In genomic region chr17:2711608-2712299, GRCh38 we compare ENCODE assay signal across 8 cellular contexts. TPM values are rescaled to one million over a fixed set of nuclear protein-coding genes. Genes with fewer than 3 reads are reported as not detected.
DNase-seq lines count a peak whose midpoint lies in the region; ATAC-seq, FAIRE-seq and TF ChIP-seq lines count a peak whose summit lies in the region.

CLUH (minus strand) TSS chr17:2711764; CDS start chr17:2711661, 103 bp downstream.

- in situ Hi-C loops in ACHN (cut with HindIII; ENCODE audit: low pct_ligation_motif_present, low pct_unique_long_range_greater_than_20kb, low sequenced_read_pairs), result no loop called here

- intact Hi-C loops in breast epithelium (cut with DNase I; ENCODE audit: low total_unique reads), result no loop called here

- H3K9me3 ChIP-seq in WERI-Rb-1 (ENCODE audit: severe bottlenecking) (no peaks in the 10 kb centered on the region), breast epithelium (no peaks in the 10 kb centered on the region), small intestine (ENCODE audit: control insufficient read depth, low read depth) (no peaks in the 10 kb centered on the region)

- no peak for FAIRE-seq in small intestine (lab: Jason Lieb, UNC)

- peak; percentile 68 for ATAC-seq in GM18867 (IDR thresholded peaks at IDR 0.05; ENCODE audit: unreplicated experiment)
- peak; percentile 71 for ATAC-seq in HG03097 (IDR thresholded peaks at IDR 0.05; ENCODE audit: low FRiP score, unreplicated experiment)

- peak within 1 kb of the TSS; percentile 83 for H3K27ac ChIP-seq in WERI-Rb-1
- peak within 1 kb of the TSS; percentile 91 to 93 for H3K27ac ChIP-seq in breast epithelium
- peak within 1 kb of the TSS; percentile 77 to 90 for H3K27ac ChIP-seq in small intestine (ENCODE audit: low read depth in 1 of 2, low read length in 1 of 2)

- TF ChIP-seq CTCF in WERI-Rb-1 (IDR thresholded peaks at IDR 0.05; ENCODE audit: low read depth, low read length) (no peak), breast epithelium (IDR thresholded peaks at IDR 0.05) (no peak)

- TF ChIP-seq POLR2A in breast epithelium (IDR thresholded peaks at IDR 0.05), result no peak

- peaks cover 20 to 31% of the 10 kb centered on the region in 2 donors for H3K4me1 ChIP-seq in breast epithelium
- peaks cover 0 to 19% of the 10 kb centered on the region in 2 donors for H3K4me1 ChIP-seq in small intestine (ENCODE audit: control insufficient read depth in 2 of 2, insufficient read depth in 1 of 2, low read depth in 1 of 2, low read length in 1 of 2)

- H3K27me3 ChIP-seq in WERI-Rb-1 (ENCODE audit: insufficient read depth, low read depth, severe bottlenecking) (no peaks in the 10 kb centered on the region), breast epithelium (no peaks in the 10 kb centered on the region), small intestine (ENCODE audit: control insufficient read depth in 2 of 2, insufficient read depth in 2 of 2, low read length in 2 of 2) (no peaks in the 10 kb centered on the region)

- WGBS in small intestine, 3 donors, result 1 to 2% (median 1%) methylated on average over 49 to 76 of the region's 76 CpGs

- H3K36me3 ChIP-seq in WERI-Rb-1 (no peaks in the 10 kb centered on the region), breast epithelium (no peaks in the 10 kb centered on the region), small intestine (ENCODE audit: control insufficient read depth in 2 of 2, insufficient read depth in 2 of 2, low read length in 2 of 2) (no peaks in the 10 kb centered on the region)

- DNase-seq in ACHN, result peak; percentile 98
- DNase-seq in NCI-H2227 (lab: John Stamatoyannopoulos, UW; ENCODE audit: unreplicated experiment), result peak; percentile 93
- DNase-seq in WERI-Rb-1, result peak; percentile 95
- DNase-seq in breast epithelium (ENCODE audit: low spot score in 2 of 2), result peak; percentile 96
- DNase-seq in iPS-NIHi7 (ENCODE audit: extremely low spot score), result peak; percentile 82
- DNase-seq in small intestine, result peak; percentile 99

- H3K4me3 ChIP-seq in WERI-Rb-1 (ENCODE audit: low read depth, low read length) (peak within 1 kb of the TSS; percentile 62), breast epithelium (peak within 1 kb of the TSS; percentile 88 to 99 (median 90)), small intestine (ENCODE audit: low read depth in 1 of 2, low read length in 2 of 2) (peak within 1 kb of the TSS; percentile 81)

RNA-seq across cellular contexts. Expression of gene CLUH, which starts in this region (rescaled TPM):
- 10 to 100 TPM; 37.6 to 77.7 (median 50.6) TPM for total RNA-seq in breast epithelium
- 10 to 100 TPM; 46.3 to 90.1 (median 55.7) TPM for polyA plus RNA-seq in small intestine

Comparison
In these comparisons a context has a peak if more than half of its experiments do, and no peak if none do; other contexts are left out.
1. Peak in every context shown above with its lines: DNase-seq, ATAC-seq, H3K4me3 ChIP-seq and H3K27ac ChIP-seq.